1 cellular context compared by ENCODE assay signal in the genomic region with DNA sequence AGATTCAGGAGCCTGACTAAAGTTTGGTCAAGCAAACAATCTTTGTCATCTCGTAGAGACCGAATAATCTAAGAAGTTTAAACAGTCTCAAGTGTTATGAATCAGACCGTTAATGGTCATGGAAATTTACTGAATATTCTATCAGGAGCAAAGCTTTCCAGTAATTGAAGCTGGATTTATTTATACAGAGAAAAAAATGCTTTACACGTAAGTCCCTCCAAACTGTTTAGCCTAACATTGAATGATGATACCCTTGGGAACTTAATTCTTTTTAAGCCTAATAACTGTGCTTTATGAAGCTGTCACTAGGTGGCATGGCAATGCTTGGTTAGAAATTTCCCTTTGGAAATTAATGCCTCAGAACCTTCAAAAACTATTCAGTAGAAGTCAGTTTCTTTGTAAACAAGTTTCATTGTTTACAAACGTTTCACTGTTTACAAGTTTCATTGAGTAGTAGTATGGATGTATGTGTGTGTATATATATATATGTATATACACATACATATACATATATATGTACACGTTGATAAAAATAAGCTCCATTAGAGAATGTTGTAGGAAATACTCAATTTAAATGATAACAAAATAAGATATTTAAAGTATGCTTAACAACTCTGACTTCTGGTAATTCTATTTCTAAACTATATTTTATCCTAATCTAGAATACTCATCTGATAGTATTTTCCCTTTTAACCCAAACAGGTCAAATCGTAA.
TF ChIP-seq lines count a peak whose summit lies in the region.

No MANE protein-coding gene starts in this region.

TF ChIP-seq in WTC11, 78 proteins besides CTCF, POLR2A, EP300 and RAD21 (continued from another document):
- no peak for TF ChIP-seq NR3C1 (CRISPR knock-in tag; conservative IDR thresholded peaks at IDR 0.05; ENCODE audit: low read depth)
